In the genomic region with DNA sequence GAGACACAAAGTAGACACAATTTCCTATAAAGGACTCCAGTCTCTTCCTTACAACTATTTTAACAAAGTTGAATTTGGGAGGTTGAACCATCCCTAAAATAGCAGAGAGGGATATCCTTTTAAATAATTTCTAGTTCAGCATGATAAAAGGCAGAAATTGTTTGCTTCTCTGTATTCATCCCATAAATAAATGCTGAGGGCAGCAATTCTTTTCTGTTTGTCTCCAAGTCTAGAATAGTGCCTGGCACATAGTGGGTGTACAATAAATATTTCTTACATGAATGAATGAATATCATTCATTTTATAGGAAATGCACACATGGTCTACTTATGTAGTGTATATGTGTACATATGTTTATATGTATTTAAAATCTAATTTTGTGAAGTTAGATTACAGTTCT, we compare ENCODE assay signal across 25 cellular contexts. TPM values are rescaled to one million over a fixed set of nuclear protein-coding genes. Genes with fewer than 3 reads are reported as not detected.
"Had no signal": no experiment of that assay in that cellular context is flagged by ENCODE, and none has a peak within 500 bp of the region (broad histone marks: within the 10 kb centered on the region; RNA-seq: fewer than 3 reads in every experiment).

No MANE protein-coding gene starts in this region.

- H3K27me3 ChIP-seq: adrenal gland, cardiac muscle cell, colonic mucosa, right atrium auricular region, upper lobe of right lung had no signal

- ATAC-seq: activated naive CD4-positive, alpha-beta T cell treated with anti-CD3 and anti-CD28 coated beads, Interleukin-2, amount 50 U/mL, for 72 hours; activated T-cell treated with anti-CD3 and anti-CD28 coated beads, Interleukin-2, amount 50 U/mL, for 72 hours; naive thymus-derived CD4-positive, alpha-beta T cell; stimulated activated naive CD8-positive, alpha-beta T cell treated with anti-CD3 and anti-CD28 coated beads, Interleukin-15, Interleukin-2, amounts not matched to agents 100 U/mL and 50 U/mL, for 24 hours; upper lobe of right lung had no signal

- H3K27ac ChIP-seq: cardiac muscle cell, colonic mucosa, VCaP had no signal

- H3K9me3 ChIP-seq: adrenal gland, colonic mucosa, heart right ventricle, right atrium auricular region, upper lobe of right lung had no signal

- FAIRE-seq: TTC549 had no signal

- DNase-seq: activated CD4-positive, alpha-beta T cell treated with anti-CD3 and anti-CD28 coated beads for 4 hours; activated CD4-positive, alpha-beta T cell treated with anti-CD3 and anti-CD28 coated beads, Interleukin-2, amount 50 U/mL, for 4 hours; activated naive CD4-positive, alpha-beta T cell; activated T-cell treated with anti-CD3 and anti-CD28 coated beads for 4 hours; activated T-cell treated with anti-CD3 and anti-CD28 coated beads, Interleukin-2, amount 50 U/mL, for 72 hours; aorta; cerebellar nuclear complex; colonic mucosa; effector CD8-positive, alpha-beta T cell; erythroblast; heart right ventricle; naive thymus-derived CD4-positive, alpha-beta T cell; stimulated activated CD4-positive, alpha-beta T cell treated with anti-CD3 and anti-CD28 coated beads, Interleukin-12 subunit alpha, Interleukin-12 subunit beta, amount 100 ng/mL, for 4 hours; stimulated activated CD4-positive, alpha-beta T cell treated with anti-CD3 and anti-CD28 coated beads, Interleukin-4, amount 100 ng/mL, for 1 hour; stimulated activated naive CD8-positive, alpha-beta T cell treated with anti-CD3 and anti-CD28 coated beads, Interleukin-15, Interleukin-2, amounts not matched to agents 100 U/mL and 50 U/mL, for 24 hours; substantia nigra; SW 1271; T-helper 9 cell; upper lobe of right lung had no signal

- H3K4me3 ChIP-seq: adrenal gland, cardiac muscle cell, colonic mucosa, heart right ventricle, right atrium auricular region, upper lobe of right lung had no signal

- H3K36me3 ChIP-seq: adrenal gland, cardiac muscle cell, colonic mucosa, upper lobe of right lung had no signal

- H3K4me1 ChIP-seq: colonic mucosa had no signal

RNA-seq across cellular contexts. Expression of gene COL4A1, which starts 12.3 kb away (rescaled TPM):
- polyA plus RNA-seq: naive thymus-derived CD4-positive, alpha-beta T cell had no signal

RNA-seq across cellular contexts. Expression of gene COL4A2, which starts 12.5 kb away (rescaled TPM):
- total RNA-seq: activated T-cell treated with anti-CD3 and anti-CD28 coated beads, Interleukin-2, amount 50 U/mL, for 72 hours had no signal
- polyA plus RNA-seq: naive thymus-derived CD4-positive, alpha-beta T cell had no signal
